ENCODE assay signal across 28 cellular contexts in genomic region chr7:18317956-18318355, GRCh38.
"Had no signal": no experiment of that assay in that cellular context is flagged by ENCODE, and none has a peak within 500 bp of the region (broad histone marks: within the 10 kb centered on the region; RNA-seq: fewer than 3 reads in every experiment).

No MANE protein-coding gene starts in this region.

- H3K27ac Mint-ChIP-seq: activated naive CD4-positive, alpha-beta T cell treated with anti-CD3 and anti-CD28 coated beads, Interleukin-2, amount 10 ng/mL, durations not matched to agents 7 days and 5 days; activated naive CD8-positive, alpha-beta T cell treated with anti-CD3 and anti-CD28 coated beads, Interleukin-2, amount 10 ng/mL, durations not matched to agents 7 days and 5 days; activated T-helper 1 cell treated with anti-CD3 and anti-CD28 coated beads, Interleukin-12 subunit alpha, Interleukin-12 subunit beta, Interleukin-2, Interleukin-4 antibody, amounts not matched to agents 30 ng/mL and 10 ng/mL and 1 ng/mL, durations not matched to agents 14 hours and 24 hours and 36 hours; mesothelial cell of epicardium; naive thymus-derived CD4-positive, alpha-beta T cell had no signal

- H3K36me3 Mint-ChIP-seq: activated naive CD4-positive, alpha-beta T cell treated with anti-CD3 and anti-CD28 coated beads, Interleukin-2, amount 10 ng/mL, durations not matched to agents 7 days and 5 days; activated naive CD8-positive, alpha-beta T cell treated with anti-CD3 and anti-CD28 coated beads, Interleukin-2, amount 10 ng/mL, durations not matched to agents 7 days and 5 days; mesothelial cell of epicardium; naive thymus-derived CD4-positive, alpha-beta T cell had no signal

- H3K27me3 ChIP-seq: esophagus squamous epithelium, right atrium auricular region, tibial nerve had no signal

- ATAC-seq: activated CD4-positive, CD25-positive, alpha-beta regulatory T cell treated with anti-CD3 and anti-CD28 coated beads, Interleukin-2, amount 50 U/mL, for 24 hours had no signal

- H3K79me2 ChIP-seq: parathyroid adenoma had no signal

- H3K4me3 ChIP-seq: esophagus squamous epithelium, right atrium auricular region, smooth muscle cell, tibial nerve had no signal

- H3K9me3 Mint-ChIP-seq: activated naive CD4-positive, alpha-beta T cell treated with anti-CD3 and anti-CD28 coated beads, Interleukin-2, amount 10 ng/mL, durations not matched to agents 7 days and 5 days; activated naive CD8-positive, alpha-beta T cell treated with anti-CD3 and anti-CD28 coated beads, Interleukin-2, amount 10 ng/mL, durations not matched to agents 7 days and 5 days; activated T-helper 1 cell treated with anti-CD3 and anti-CD28 coated beads, Interleukin-12 subunit alpha, Interleukin-12 subunit beta, Interleukin-2, Interleukin-4 antibody, amounts not matched to agents 30 ng/mL and 10 ng/mL and 1 ng/mL, durations not matched to agents 14 hours and 24 hours and 36 hours; mesothelial cell of epicardium; naive thymus-derived CD4-positive, alpha-beta T cell had no signal

- H3K36me3 ChIP-seq: esophagus squamous epithelium, right atrium auricular region, tibial nerve had no signal

- H2AFZ ChIP-seq: parathyroid adenoma had no signal

- H3K4me1 Mint-ChIP-seq: activated naive CD4-positive, alpha-beta T cell treated with anti-CD3 and anti-CD28 coated beads, Interleukin-2, amount 10 ng/mL, durations not matched to agents 7 days and 5 days; activated naive CD8-positive, alpha-beta T cell treated with anti-CD3 and anti-CD28 coated beads, Interleukin-2, amount 10 ng/mL, durations not matched to agents 7 days and 5 days had no signal

- H3K27ac ChIP-seq: epithelial cell of prostate, esophagus squamous epithelium, parathyroid adenoma, tibial nerve had no signal

- H3K9ac ChIP-seq: parathyroid adenoma had no signal

- H3K27me3 Mint-ChIP-seq: activated naive CD4-positive, alpha-beta T cell treated with anti-CD3 and anti-CD28 coated beads, Interleukin-2, amount 10 ng/mL, durations not matched to agents 7 days and 5 days; activated naive CD8-positive, alpha-beta T cell treated with anti-CD3 and anti-CD28 coated beads, Interleukin-2, amount 10 ng/mL, durations not matched to agents 7 days and 5 days had no signal

- DNase-seq: activated CD4-positive, alpha-beta T cell treated with anti-CD3 and anti-CD28 coated beads for 48 hours; activated CD4-positive, alpha-beta T cell treated with anti-CD3 and anti-CD28 coated beads, Interleukin-2, amount 50 U/mL, for 48 hours; activated CD8-positive, alpha-beta memory T cell treated with anti-CD3 and anti-CD28 coated beads, Interleukin-2, amount 50 U/mL, for 4 hours; activated effector memory CD4-positive, alpha-beta T cell treated with anti-CD3 and anti-CD28 coated beads, Interleukin-2, amount 50 U/mL, for 16 hours; activated naive CD4-positive, alpha-beta T cell treated with anti-CD3 and anti-CD28 coated beads, Interleukin-2, amount 10 ng/mL, durations not matched to agents 7 days and 5 days; activated naive CD8-positive, alpha-beta T cell treated with anti-CD3 and anti-CD28 coated beads, Interleukin-2, amount 10 ng/mL, durations not matched to agents 7 days and 5 days; activated T-cell treated with anti-CD3 and anti-CD28 coated beads, Interleukin-2, amount 50 U/mL, for 1 hour; amniotic stem cell; central memory CD4-positive, alpha-beta T cell; dermis blood vessel endothelial cell; effector CD4-positive, alpha-beta T cell; esophagus squamous epithelium; left cardiac atrium; mammary epithelial cell; naive thymus-derived CD4-positive, alpha-beta T cell; occipital lobe; stimulated activated CD4-positive, alpha-beta T cell treated with anti-CD3 and anti-CD28 coated beads, Interleukin-1b, Interleukin-23, amount 100 ng/mL, for 48 hours; stimulated activated CD4-positive, alpha-beta T cell treated with anti-CD3 and anti-CD28 coated beads, Interleukin-4, amount 100 ng/mL, for 4 hours; stimulated activated CD8-positive, alpha-beta memory T cell treated with anti-CD3 and anti-CD28 coated beads, Interleukin-4, amount 100 ng/mL, for 48 hours; stimulated activated naive CD4-positive, alpha-beta T cell had no signal

- H3K4me3 Mint-ChIP-seq: activated naive CD4-positive, alpha-beta T cell treated with anti-CD3 and anti-CD28 coated beads, Interleukin-2, amount 10 ng/mL, durations not matched to agents 7 days and 5 days; activated naive CD8-positive, alpha-beta T cell treated with anti-CD3 and anti-CD28 coated beads, Interleukin-2, amount 10 ng/mL, durations not matched to agents 7 days and 5 days; activated T-helper 1 cell treated with anti-CD3 and anti-CD28 coated beads, Interleukin-12 subunit alpha, Interleukin-12 subunit beta, Interleukin-2, Interleukin-4 antibody, amounts not matched to agents 30 ng/mL and 10 ng/mL and 1 ng/mL, durations not matched to agents 14 hours and 24 hours and 36 hours; mesothelial cell of epicardium; naive thymus-derived CD4-positive, alpha-beta T cell had no signal
